ENCODE assay signal across 8 cellular contexts in genomic region chr2:238970553-238971081, GRCh38.
A peak's percentile ranks its signal among the peaks of the same experiment; 100 is the strongest.
DNase-seq lines count a peak whose midpoint lies in the region; ATAC-seq and TF ChIP-seq lines count a peak whose summit lies in the region.

No MANE protein-coding gene starts in this region.

- H3K27me3 ChIP-seq in MG63 (no peaks in the 10 kb centered on the region), mesendoderm (ENCODE audit: insufficient read depth, low read length, poor library complexity) (no peaks in the 10 kb centered on the region)

- H3K4ac ChIP-seq in mesendoderm (ENCODE audit: low read depth, low read length): no peak overlapping the region

- no CpG with 5 or more reads among the region's 9 CpGs for WGBS in mesendoderm (ENCODE audit: extremely low coverage, insufficient coverage, low lambda C conversion rate)

- H3K4me3 Mint-ChIP-seq in effector memory CD8-positive, alpha-beta T cell: no peak overlapping the region

- no peaks in the 10 kb centered on the region for H3K4me1 Mint-ChIP-seq in effector memory CD8-positive, alpha-beta T cell (ENCODE audit: low read depth in 2 of 2)

- no peaks in the 10 kb centered on the region for H3K79me2 ChIP-seq in mesendoderm (ENCODE audit: control insufficient read depth, insufficient read depth, low read length)

- H3K56ac ChIP-seq in mesendoderm (ENCODE audit: low read length): no peak overlapping the region

- H3K4me3 ChIP-seq in MG63: no peak overlapping the region
- H3K4me3 ChIP-seq in mesendoderm (ENCODE audit: low read length): no peak overlapping the region

- no peak overlapping the region for H2BK15ac ChIP-seq in mesendoderm (replicated peaks; ENCODE audit: low read depth)

- peak; percentile 96 for TF ChIP-seq CTCF in C4-2B (conservative IDR thresholded peaks at IDR 0.05)

- no peaks in the 10 kb centered on the region for H3K79me1 ChIP-seq in mesendoderm (ENCODE audit: low read length)

- no peak overlapping the region for H3K27ac ChIP-seq in C4-2B
- H3K27ac ChIP-seq in mesendoderm (ENCODE audit: low read depth, low read length): no peak overlapping the region

- H3K4me1 ChIP-seq in mesendoderm (ENCODE audit: control insufficient read depth, low read depth, low read length): no peaks in the 10 kb centered on the region

- H2BK120ac ChIP-seq in mesendoderm (ENCODE audit: low read depth, low read length): no peak overlapping the region

- peaks cover 5% of the 10 kb centered on the region for H3K9me3 ChIP-seq in MG63

- peaks cover 0 to 10% of the 10 kb centered on the region in 2 donors for H3K9me3 Mint-ChIP-seq in effector memory CD8-positive, alpha-beta T cell

- H3K23ac ChIP-seq in mesendoderm (ENCODE audit: low read length): no peak overlapping the region

- DNase-seq in MG63: peak; percentile 56
- peak; percentile 27 to 44 for DNase-seq in activated CD4-positive, alpha-beta T cell treated with anti-CD3 and anti-CD28 coated beads for 4 hours
- DNase-seq in effector memory CD8-positive, alpha-beta T cell: peak; percentile 25 to 50 (median 38)
- DNase-seq in mesendoderm: peak; percentile 76
- DNase-seq in stimulated activated naive CD8-positive, alpha-beta T cell treated with anti-CD3 and anti-CD28 coated beads, Interleukin-15, Interleukin-2, amounts not matched to agents 100 U/mL and 50 U/mL, for 24 hours: peak; percentile 59

- H2AK5ac ChIP-seq in mesendoderm (ENCODE audit: low read length): no peak overlapping the region

- no peak overlapping the region for H3K18ac ChIP-seq in mesendoderm (ENCODE audit: low read length)

- H4K8ac ChIP-seq in mesendoderm (ENCODE audit: low read depth, low read length): no peak overlapping the region

- H3K27ac Mint-ChIP-seq in effector memory CD8-positive, alpha-beta T cell: no peak overlapping the region

- H3K9ac ChIP-seq in mesendoderm (ENCODE audit: low read length): no peak overlapping the region

- H4K5ac ChIP-seq in mesendoderm (ENCODE audit: low read length): no peak overlapping the region

- no peak overlapping the region for H2BK5ac ChIP-seq in mesendoderm (ENCODE audit: low read length)

- no peaks in the 10 kb centered on the region for H3K36me3 Mint-ChIP-seq in effector memory CD8-positive, alpha-beta T cell (ENCODE audit: insufficient read depth)

- peaks cover 53 to 75% of the 10 kb centered on the region in 2 donors for H3K27me3 Mint-ChIP-seq in effector memory CD8-positive, alpha-beta T cell

- ATAC-seq in GM19351 (IDR thresholded peaks at IDR 0.05; ENCODE audit: unreplicated experiment) (peak; percentile 70), GM18858 (IDR thresholded peaks at IDR 0.05; ENCODE audit: unreplicated experiment) (no peak)
- ATAC-seq in effector memory CD8-positive, alpha-beta T cell (replicated peaks): peak; percentile 35
- ATAC-seq in stimulated activated naive CD8-positive, alpha-beta T cell treated with anti-CD3 and anti-CD28 coated beads, Interleukin-15, Interleukin-2, amounts not matched to agents 100 U/mL and 50 U/mL, for 24 hours: peak; percentile 46

- no peak overlapping the region for H3K4me2 ChIP-seq in mesendoderm (ENCODE audit: low read length)

- H3K36me3 ChIP-seq in MG63: no peaks in the 10 kb centered on the region
- H3K36me3 ChIP-seq in mesendoderm (ENCODE audit: control insufficient read depth, insufficient read depth, low read length): no peaks in the 10 kb centered on the region
